8 cellular contexts compared by ENCODE assay signal in the genomic region with DNA sequence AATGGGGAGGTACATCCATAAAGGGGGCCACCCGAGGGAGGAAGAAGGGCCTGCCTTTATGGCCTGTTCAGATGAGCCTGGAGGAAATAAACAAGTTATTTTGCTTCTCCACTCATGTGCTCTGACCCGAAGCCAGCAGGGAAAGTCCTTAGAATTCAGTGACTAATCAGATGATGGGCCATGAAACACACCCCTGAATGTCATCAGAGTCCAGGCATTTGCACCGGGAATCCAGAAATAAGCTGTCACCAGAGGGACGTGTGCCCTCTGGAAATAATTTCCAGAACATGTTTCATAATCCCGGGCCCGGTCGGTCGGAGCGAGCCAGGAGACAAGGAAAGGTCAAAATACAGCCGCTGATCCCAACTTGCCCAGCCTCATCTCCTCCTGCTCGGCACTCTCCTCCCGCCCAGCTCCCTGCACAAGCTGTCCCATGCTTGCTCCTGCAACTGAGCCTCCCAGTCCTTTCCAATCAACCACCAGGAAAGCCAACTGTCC.
A peak's percentile ranks its signal among the peaks of the same experiment; 100 is the strongest.
DNase-seq lines count a peak whose midpoint lies in the region; ATAC-seq, FAIRE-seq and TF ChIP-seq lines count a peak whose summit lies in the region.

No MANE protein-coding gene starts in this region.

- H3K4me1 Mint-ChIP-seq in brain = peaks cover 46% of the 10 kb centered on the region
- H3K4me1 Mint-ChIP-seq in stimulated activated effector memory CD8-positive, alpha-beta T cell treated with anti-CD3 and anti-CD28 coated beads, Interleukin-12 subunit alpha, Interleukin-12 subunit beta, amount 100 ng/mL, for 72 hours = peaks cover 45% of the 10 kb centered on the region

- ATAC-seq in stimulated activated effector memory CD8-positive, alpha-beta T cell treated with anti-CD3 and anti-CD28 coated beads, Interleukin-12 subunit alpha, Interleukin-12 subunit beta, amount 100 ng/mL, for 72 hours = no peak
- ATAC-seq in GM21423 (IDR thresholded peaks at IDR 0.05; ENCODE audit: unreplicated experiment) (no peak), GM19351 (IDR thresholded peaks at IDR 0.05; ENCODE audit: unreplicated experiment) (no peak), GM18858 (IDR thresholded peaks at IDR 0.05; ENCODE audit: unreplicated experiment) (no peak)

- POLR2A ChIA-PET in HEK293 (lab: Yijun Ruan, JAX) = no interaction called here

- FAIRE-seq in keratinocyte (lab: Jason Lieb, UNC) = peak; percentile 51

- CTCF ChIA-PET in HEK293 (lab: Yijun Ruan, JAX) = interaction anchor here (1.1 to 4.9 kb wide), 2 partner anchors 11 to 13 kb away, joined by 3 to 25 read pairs; no protein-coding TSS in a partner anchor

- peak overlapping the region; percentile 68 to 93 (median 82) for H3K27ac Mint-ChIP-seq in brain
- H3K27ac Mint-ChIP-seq in stimulated activated effector memory CD8-positive, alpha-beta T cell treated with anti-CD3 and anti-CD28 coated beads, Interleukin-12 subunit alpha, Interleukin-12 subunit beta, amount 100 ng/mL, for 72 hours = peak overlapping the region; percentile 63

- H3K36me3 Mint-ChIP-seq in brain = no peaks in the 10 kb centered on the region
- H3K36me3 Mint-ChIP-seq in stimulated activated effector memory CD8-positive, alpha-beta T cell treated with anti-CD3 and anti-CD28 coated beads, Interleukin-12 subunit alpha, Interleukin-12 subunit beta, amount 100 ng/mL, for 72 hours = no peaks in the 10 kb centered on the region

- H3K79me2 ChIP-seq in keratinocyte (ENCODE audit: control insufficient read depth, insufficient read depth, low read length) = no peaks in the 10 kb centered on the region

- H3K4me3 Mint-ChIP-seq in brain = peak overlapping the region in 1 of 5 experiments; percentile 6
- no peak overlapping the region for H3K4me3 Mint-ChIP-seq in stimulated activated effector memory CD8-positive, alpha-beta T cell treated with anti-CD3 and anti-CD28 coated beads, Interleukin-12 subunit alpha, Interleukin-12 subunit beta, amount 100 ng/mL, for 72 hours

- H3K27ac ChIP-seq in HEK293 (ENCODE audit: extremely low read depth, low read depth, low read length) = no peak overlapping the region
- H3K27ac ChIP-seq in keratinocyte (ENCODE audit: control insufficient read depth, insufficient read depth, low read length) = peak overlapping the region; percentile 63

- H3K4me3 ChIP-seq in HEK293 (ENCODE audit: low read depth, low read length) = no peak overlapping the region
- no peak overlapping the region for H3K4me3 ChIP-seq in keratinocyte (ENCODE audit: control insufficient read depth in 2 of 3, extremely low read depth in 1 of 3, insufficient read depth in 2 of 3, low read depth in 1 of 3, low read length in 3 of 3)

- peaks cover 0 to 3% (median 0%) of the 10 kb centered on the region in 5 experiments for H3K9me3 Mint-ChIP-seq in brain
- no peaks in the 10 kb centered on the region for H3K9me3 Mint-ChIP-seq in stimulated activated effector memory CD8-positive, alpha-beta T cell treated with anti-CD3 and anti-CD28 coated beads, Interleukin-12 subunit alpha, Interleukin-12 subunit beta, amount 100 ng/mL, for 72 hours

- peak; percentile 42 for DNase-seq in keratinocyte (ENCODE audit: low read depth, low spot score)
- DNase-seq in stimulated activated effector memory CD8-positive, alpha-beta T cell treated with anti-CD3 and anti-CD28 coated beads, Interleukin-12 subunit alpha, Interleukin-12 subunit beta, amount 100 ng/mL, for 72 hours (ENCODE audit: low spot score in 2 of 2) = no peak
- DNase-seq in NCI-H146 treated with DMSO at 0.1 percent for 48 hours (lab: John Stamatoyannopoulos, UW; ENCODE audit: unreplicated experiment) = no peak

- peak overlapping the region; percentile 51 for H2AFZ ChIP-seq in keratinocyte (ENCODE audit: control insufficient read depth, low read length)

- no peaks in the 10 kb centered on the region for H3K27me3 ChIP-seq in keratinocyte (ENCODE audit: control insufficient read depth, extremely low read depth, insufficient read depth, low read length)

- no peaks in the 10 kb centered on the region for H3K4me1 ChIP-seq in HEK293 (ENCODE audit: control insufficient read depth, insufficient read depth, low read length)
- H3K4me1 ChIP-seq in keratinocyte (ENCODE audit: control insufficient read depth, extremely low read depth, insufficient read depth, low read length) = peaks cover 33% of the 10 kb centered on the region

- peak overlapping the region; percentile 64 for H3K9ac ChIP-seq in keratinocyte (ENCODE audit: control insufficient read depth, extremely low read depth, insufficient read depth, low read length)

- no peaks in the 10 kb centered on the region for H4K20me1 ChIP-seq in keratinocyte (ENCODE audit: control insufficient read depth, extremely low read depth, insufficient read depth, low read length)

- dilution Hi-C loops in keratinocyte (cut with MboI; ENCODE audit: extremely low pct_ligation_motif_present, low sequenced_read_pairs) = no loop called here

- H3K36me3 ChIP-seq in HEK293 (ENCODE audit: control insufficient read depth in 2 of 2, insufficient read depth in 1 of 2, low read length in 2 of 2) (no peaks in the 10 kb centered on the region), keratinocyte (ENCODE audit: control insufficient read depth in 2 of 2, extremely low read depth in 1 of 2, insufficient read depth in 2 of 2, low read length in 2 of 2) (no peaks in the 10 kb centered on the region)

- TF ChIP-seq CTCF in HEK293 (tag by site-specific recombination; IDR thresholded peaks at IDR 0.05) (no peak), brain (conservative IDR thresholded peaks at IDR 0.05) (no peak), keratinocyte (optimal IDR thresholded peaks at IDR 0.05 in 1 of 3, IDR thresholded peaks at IDR 0.05 in 1 of 3, conservative IDR thresholded peaks at IDR 0.05 in 1 of 3; ENCODE audit: extremely low read depth in 1 of 3, insufficient read depth in 2 of 3, low read length in 3 of 3) (no peak)

- no peaks in the 10 kb centered on the region for H3K9me3 ChIP-seq in HEK293 (ENCODE audit: control insufficient read depth, insufficient read depth, low read depth, low read length)
- H3K9me3 ChIP-seq in keratinocyte (ENCODE audit: control insufficient read depth, low read depth, low read length) = no peaks in the 10 kb centered on the region

- H3K27me3 Mint-ChIP-seq in brain = no peaks in the 10 kb centered on the region

- H3K4me2 ChIP-seq in keratinocyte (ENCODE audit: control insufficient read depth, extremely low read depth, insufficient read depth, low read depth, low read length) = peak overlapping the region; percentile 68

- no peaks in the 10 kb centered on the region for H3K9me1 ChIP-seq in keratinocyte (ENCODE audit: control insufficient read depth, extremely low read depth, insufficient read depth, low read length)

TF ChIP-seq in HEK293, 187 proteins besides CTCF, POLR2A, EP300 and RAD21:
- no peak for TF ChIP-seq ZNF548 (tag by site-specific recombination; IDR thresholded peaks at IDR 0.05)
- no peak for TF ChIP-seq REPIN1 (tag by site-specific recombination; IDR thresholded peaks at IDR 0.05; ENCODE audit: low read depth)
- no peak for TF ChIP-seq ZNF776 (tag by site-specific recombination; IDR thresholded peaks at IDR 0.05; ENCODE audit: borderline replicate concordance)
- no peak for TF ChIP-seq ZNF174 (tag by site-specific recombination; IDR thresholded peaks at IDR 0.05)
- TF ChIP-seq, protein P1, sequence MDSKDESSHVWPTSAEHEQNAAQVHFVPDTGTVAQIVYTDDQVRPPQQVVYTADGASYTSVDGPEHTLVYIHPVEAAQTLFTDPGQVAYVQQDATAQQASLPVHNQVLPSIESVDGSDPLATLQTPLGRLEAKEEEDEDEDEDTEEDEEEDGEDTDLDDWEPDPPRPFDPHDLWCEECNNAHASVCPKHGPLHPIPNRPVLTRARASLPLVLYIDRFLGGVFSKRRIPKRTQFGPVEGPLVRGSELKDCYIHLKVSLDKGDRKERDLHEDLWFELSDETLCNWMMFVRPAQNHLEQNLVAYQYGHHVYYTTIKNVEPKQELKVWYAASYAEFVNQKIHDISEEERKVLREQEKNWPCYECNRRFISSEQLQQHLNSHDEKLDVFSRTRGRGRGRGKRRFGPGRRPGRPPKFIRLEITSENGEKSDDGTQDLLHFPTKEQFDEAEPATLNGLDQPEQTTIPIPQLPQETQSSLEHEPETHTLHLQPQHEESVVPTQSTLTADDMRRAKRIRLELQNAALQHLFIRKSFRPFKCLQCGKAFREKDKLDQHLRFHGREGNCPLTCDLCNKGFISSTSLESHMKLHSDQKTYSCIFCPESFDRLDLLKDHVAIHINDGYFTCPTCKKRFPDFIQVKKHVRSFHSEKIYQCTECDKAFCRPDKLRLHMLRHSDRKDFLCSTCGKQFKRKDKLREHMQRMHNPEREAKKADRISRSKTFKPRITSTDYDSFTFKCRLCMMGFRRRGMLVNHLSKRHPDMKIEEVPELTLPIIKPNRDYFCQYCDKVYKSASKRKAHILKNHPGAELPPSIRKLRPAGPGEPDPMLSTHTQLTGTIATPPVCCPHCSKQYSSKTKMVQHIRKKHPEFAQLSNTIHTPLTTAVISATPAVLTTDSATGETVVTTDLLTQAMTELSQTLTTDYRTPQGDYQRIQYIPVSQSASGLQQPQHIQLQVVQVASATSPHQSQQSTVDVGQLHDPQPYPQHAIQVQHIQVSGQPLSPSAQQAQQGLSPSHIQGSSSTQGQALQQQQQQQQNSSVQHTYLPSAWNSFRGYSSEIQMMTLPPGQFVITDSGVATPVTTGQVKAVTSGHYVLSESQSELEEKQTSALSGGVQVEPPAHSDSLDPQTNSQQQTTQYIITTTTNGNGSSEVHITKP (tag by site-specific recombination; IDR thresholded peaks at IDR 0.05) = peak; percentile 67
- TF ChIP-seq, protein P2, sequence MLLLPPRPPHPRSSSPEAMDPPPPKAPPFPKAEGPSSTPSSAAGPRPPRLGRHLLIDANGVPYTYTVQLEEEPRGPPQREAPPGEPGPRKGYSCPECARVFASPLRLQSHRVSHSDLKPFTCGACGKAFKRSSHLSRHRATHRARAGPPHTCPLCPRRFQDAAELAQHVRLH (tag by site-specific recombination; IDR thresholded peaks at IDR 0.05) = no peak
- TF ChIP-seq KLF8 (tag by site-specific recombination; IDR thresholded peaks at IDR 0.05) = no peak
- no peak for TF ChIP-seq ZNF426 (tag by site-specific recombination; IDR thresholded peaks at IDR 0.05)
- no peak for TF ChIP-seq ZBTB8A (tag by site-specific recombination; IDR thresholded peaks at IDR 0.05)
- TF ChIP-seq ZNF677 (tag by site-specific recombination; IDR thresholded peaks at IDR 0.05) = no peak
- TF ChIP-seq ZNF23 (tag by site-specific recombination; IDR thresholded peaks at IDR 0.05; ENCODE audit: borderline replicate concordance) = no peak
- peak; percentile 79 for TF ChIP-seq ZBTB17 (tag by site-specific recombination; IDR thresholded peaks at IDR 0.05)
